ENCODE assay signal across 1 cellular context in genomic region chr1:169321539-169321938, GRCh38.
TF ChIP-seq lines count a peak whose summit lies in the region.

No MANE protein-coding gene starts in this region.

TF ChIP-seq in K562, 482 proteins besides CTCF, POLR2A, EP300 and RAD21:
- TF ChIP-seq ATF3 (IDR thresholded peaks at IDR 0.05), result peak; percentile 71
- TF ChIP-seq ATF3 (CRISPR knock-in tag; conservative IDR thresholded peaks at IDR 0.05), result no peak
- TF ChIP-seq TRIM24 (IDR thresholded peaks at IDR 0.05), result peak in 1 of 2 experiments; percentile 22; a peak in 1 of 4 replicates
- no peak for TF ChIP-seq ATF2 (CRISPR knock-in tag; IDR thresholded peaks at IDR 0.05)
- TF ChIP-seq SLC30A9 (CRISPR knock-in tag; IDR thresholded peaks at IDR 0.05), result no peak
- peak; percentile 81 for TF ChIP-seq CEBPB (tag; IDR thresholded peaks at IDR 0.05)
- TF ChIP-seq FOSL1 (tag; conservative IDR thresholded peaks at IDR 0.05), result peak; percentile 54; the same call in 1 of the 2 replicates
- TF ChIP-seq SMARCA4 (IDR thresholded peaks at IDR 0.05), result peak; percentile 26; the same call in 1 of the 2 replicates
- TF ChIP-seq NCOA1 (IDR thresholded peaks at IDR 0.05; ENCODE audit: low read depth), result no peak
- TF ChIP-seq NUFIP1 (IDR thresholded peaks at IDR 0.05; ENCODE audit: partially characterized antibody), result no peak
- TF ChIP-seq NONO (IDR thresholded peaks at IDR 0.05; ENCODE audit: low read depth in 2 of 2, low read length in 1 of 2), result no peak
- TF ChIP-seq JUND (IDR thresholded peaks at IDR 0.05; ENCODE audit: borderline replicate concordance, low read depth, low read length), result peak; percentile 48; the same call in 1 of the 2 replicates
- TF ChIP-seq JUND (tag; IDR thresholded peaks at IDR 0.05; ENCODE audit: borderline replicate concordance, low read depth, low read length), result peak; percentile 41; the same call in 1 of the 3 replicates
- no peak for TF ChIP-seq GTF2F1 (IDR thresholded peaks at IDR 0.05; ENCODE audit: low read depth, low read length)
- TF ChIP-seq DPF2 (IDR thresholded peaks at IDR 0.05), result 0 out of 2 replicates have a peak, but pooled peaks have one; percentile 22
- no peak for TF ChIP-seq CEBPG (CRISPR knock-in tag; IDR thresholded peaks at IDR 0.05)
- TF ChIP-seq CEBPG (tag; conservative IDR thresholded peaks at IDR 0.05 in 1 of 2, IDR thresholded peaks at IDR 0.05 in 1 of 2), result peak in 1 of 2 experiments; percentile 70; a peak in 2 of 4 replicates
- TF ChIP-seq ZNF232 (CRISPR knock-in tag; IDR thresholded peaks at IDR 0.05), result no peak
- TF ChIP-seq MCM2 (IDR thresholded peaks at IDR 0.05; ENCODE audit: low read depth), result no peak
- TF ChIP-seq, protein P1, sequence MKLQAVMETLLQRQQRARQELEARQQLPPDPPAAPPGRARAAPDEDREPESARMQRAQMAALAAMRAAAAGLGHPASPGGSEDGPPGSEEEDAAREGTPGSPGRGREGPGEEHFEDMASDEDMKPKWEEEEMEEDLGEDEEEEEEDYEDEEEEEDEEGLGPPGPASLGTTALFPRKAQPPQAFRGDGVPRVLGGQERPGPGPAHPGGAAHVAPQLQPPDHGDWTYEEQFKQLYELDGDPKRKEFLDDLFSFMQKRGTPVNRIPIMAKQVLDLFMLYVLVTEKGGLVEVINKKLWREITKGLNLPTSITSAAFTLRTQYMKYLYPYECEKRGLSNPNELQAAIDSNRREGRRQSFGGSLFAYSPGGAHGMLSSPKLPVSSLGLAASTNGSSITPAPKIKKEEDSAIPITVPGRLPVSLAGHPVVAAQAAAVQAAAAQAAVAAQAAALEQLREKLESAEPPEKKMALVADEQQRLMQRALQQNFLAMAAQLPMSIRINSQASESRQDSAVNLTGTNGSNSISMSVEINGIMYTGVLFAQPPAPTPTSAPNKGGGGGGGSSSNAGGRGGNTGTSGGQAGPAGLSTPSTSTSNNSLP (IDR thresholded peaks at IDR 0.05; ENCODE audit: borderline replicate concordance, low read depth, low read length), result no peak; the same call in 1 of the 2 replicates
- TF ChIP-seq ZNF23 (CRISPR knock-in tag; IDR thresholded peaks at IDR 0.05), result no peak
- TF ChIP-seq EWSR1 (IDR thresholded peaks at IDR 0.05; ENCODE audit: borderline replicate concordance, low read depth, partially characterized antibody), result no peak
